Comparison of ENCODE assay signal across 8 cellular contexts in the genomic region with DNA sequence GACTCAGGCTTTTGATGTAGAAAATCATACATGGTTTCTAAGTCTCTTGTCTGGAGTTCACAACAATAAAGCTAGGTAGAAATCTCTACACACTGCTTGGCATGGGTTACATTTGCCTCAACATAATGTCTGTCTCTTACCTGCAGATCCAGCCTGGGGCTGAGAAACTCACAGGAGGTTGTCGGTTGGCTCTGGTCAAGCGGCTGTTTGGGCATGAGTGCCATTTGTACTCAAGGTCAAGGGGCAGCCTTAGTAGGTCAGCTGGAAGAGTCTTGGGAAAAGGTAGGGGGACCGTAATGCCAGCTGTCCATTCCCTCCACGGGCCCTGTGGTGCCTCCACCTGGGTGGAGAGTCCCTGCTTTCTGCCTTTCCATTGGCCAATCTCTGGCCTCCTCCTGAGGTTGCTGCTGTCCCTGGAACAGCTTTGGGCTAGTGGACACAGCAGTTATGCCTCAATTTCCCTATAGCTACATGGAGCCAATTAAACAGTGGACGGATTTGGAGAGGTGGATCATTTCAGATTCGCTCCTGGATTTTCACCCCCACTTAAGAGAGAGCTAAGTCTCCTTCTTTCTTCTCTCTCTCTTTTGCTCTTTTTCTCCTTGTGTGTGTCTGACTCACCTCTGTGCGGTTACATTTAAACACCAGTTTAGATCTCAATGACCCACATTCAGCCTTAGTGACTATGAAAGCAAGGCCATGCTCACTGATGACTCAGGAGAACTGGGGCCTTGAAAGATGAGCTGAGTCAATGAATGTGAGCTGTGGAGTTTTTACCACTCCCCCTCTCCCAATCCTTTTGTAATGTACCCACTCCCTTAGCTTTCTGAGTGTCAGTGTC.
A peak's percentile ranks its signal among the peaks of the same experiment; 100 is the strongest.
DNase-seq lines count a peak whose midpoint lies in the region; ATAC-seq and TF ChIP-seq lines count a peak whose summit lies in the region.

No MANE protein-coding gene starts in this region.

- H3K27ac ChIP-seq in Peyer's patch (peak overlapping the region in 3 of 4 donors; percentile 74 to 84 (median 82)), WERI-Rb-1 (no peak overlapping the region)

- H3K27ac Mint-ChIP-seq in chondrocyte (ENCODE audit: unreplicated experiment): peak overlapping the region; percentile 97
- peak overlapping the region; percentile 99 for H3K27ac Mint-ChIP-seq in nephron progenitor cell

- H3K36me3 ChIP-seq in Peyer's patch (no peaks in the 10 kb centered on the region), WERI-Rb-1 (no peaks in the 10 kb centered on the region)

- peaks cover 5% of the 10 kb centered on the region for H3K9me3 Mint-ChIP-seq in chondrocyte (ENCODE audit: low read depth)
- H3K9me3 Mint-ChIP-seq in nephron progenitor cell: no peaks in the 10 kb centered on the region

- no peak for TF ChIP-seq CTCF in Peyer's patch (IDR thresholded peaks at IDR 0.05)
- TF ChIP-seq CTCF in chondrocyte (IDR thresholded peaks at IDR 0.05): no peak
- TF ChIP-seq CTCF in nephron progenitor cell (IDR thresholded peaks at IDR 0.05): no peak
- no peak for TF ChIP-seq CTCF in WERI-Rb-1 (IDR thresholded peaks at IDR 0.05; ENCODE audit: low read depth, low read length)

- no peak overlapping the region for H3K4me3 ChIP-seq in Peyer's patch
- no peak overlapping the region for H3K4me3 ChIP-seq in WERI-Rb-1 (ENCODE audit: low read depth, low read length)

- H3K27me3 Mint-ChIP-seq in chondrocyte (ENCODE audit: low read depth) (no peaks in the 10 kb centered on the region), nephron progenitor cell (ENCODE audit: low read depth, poor library complexity) (peaks cover 3% of the 10 kb centered on the region)

- ATAC-seq in GM18505 (IDR thresholded peaks at IDR 0.05; ENCODE audit: unreplicated experiment): no peak
- no peak for ATAC-seq in GM21825 (IDR thresholded peaks at IDR 0.05; ENCODE audit: unreplicated experiment)
- ATAC-seq in HG03139 (IDR thresholded peaks at IDR 0.05; ENCODE audit: unreplicated experiment): no peak

- TF ChIP-seq POLR2A in Peyer's patch (IDR thresholded peaks at IDR 0.05) (no peak), GM18505 (IDR thresholded peaks at IDR 0.05; ENCODE audit: borderline replicate concordance, extremely low read depth, insufficient read depth, insufficient read length) (no peak)

- H3K27me3 ChIP-seq in Peyer's patch: no peaks in the 10 kb centered on the region
- H3K27me3 ChIP-seq in WERI-Rb-1 (ENCODE audit: insufficient read depth, low read depth, severe bottlenecking): no peaks in the 10 kb centered on the region

- DNase-seq in HCEC 1CT (peak; percentile 99), Peyer's patch (no peak), chondrocyte (ENCODE audit: low spot score) (no peak), nephron progenitor cell (no peak), WERI-Rb-1 (no peak)

- H3K4me3 Mint-ChIP-seq in chondrocyte (ENCODE audit: unreplicated experiment) (no peak overlapping the region), nephron progenitor cell (peak overlapping the region; percentile 32)

- no peaks in the 10 kb centered on the region for H3K9me3 ChIP-seq in Peyer's patch
- no peaks in the 10 kb centered on the region for H3K9me3 ChIP-seq in WERI-Rb-1 (ENCODE audit: severe bottlenecking)

- H3K36me3 Mint-ChIP-seq in chondrocyte (ENCODE audit: low read depth) (no peaks in the 10 kb centered on the region), nephron progenitor cell (ENCODE audit: low read depth) (no peaks in the 10 kb centered on the region)

- H3K4me1 Mint-ChIP-seq in chondrocyte (ENCODE audit: low read depth) (peaks cover 94% of the 10 kb centered on the region), nephron progenitor cell (peaks cover 73% of the 10 kb centered on the region)

- peaks cover 0 to 34% (median 2%) of the 10 kb centered on the region in 4 donors for H3K4me1 ChIP-seq in Peyer's patch
